In genomic region chr1:242890211-242890741, GRCh38 we compare ENCODE assay signal across 13 cellular contexts.
DNase-seq lines count a peak whose midpoint lies in the region; ATAC-seq and TF ChIP-seq lines count a peak whose summit lies in the region.
"Had no signal": no experiment of that assay in that cellular context is flagged by ENCODE, and none has a peak within 500 bp of the region (broad histone marks: within the 10 kb centered on the region; RNA-seq: fewer than 3 reads in every experiment).

No MANE protein-coding gene starts in this region.

- no peaks in the 10 kb centered on the region for H3K4me1 Mint-ChIP-seq in glutamatergic neuron (ENCODE audit: low read depth, unreplicated experiment)
- no peaks in the 10 kb centered on the region for H3K4me1 Mint-ChIP-seq in activated T-helper 17 cell treated with anti-CD3 and anti-CD28 coated beads, Interleukin-2, amount 50 U/mL, for 72 hours

- H3K27me3 Mint-ChIP-seq in glutamatergic neuron (ENCODE audit: unreplicated experiment), result no peaks in the 10 kb centered on the region
- peaks cover 6% of the 10 kb centered on the region for H3K27me3 Mint-ChIP-seq in activated T-helper 17 cell treated with anti-CD3 and anti-CD28 coated beads, Interleukin-2, amount 50 U/mL, for 72 hours

- DNase-seq in GOT3 (lab: John Stamatoyannopoulos, UW) (peak; percentile 11), NCI-H510A treated with DMSO at 0.1 percent for 48 hours (lab: John Stamatoyannopoulos, UW) (peak; percentile 10), glutamatergic neuron (peak; percentile 34), myocyte (ENCODE audit: low read depth) (peak; percentile 37), NCI-H345 treated with DMSO at 0.1 percent for 48 hours (lab: John Stamatoyannopoulos, UW; ENCODE audit: unreplicated experiment) (no peak)
- no peak for DNase-seq in activated CD4-positive, alpha-beta T cell treated with anti-CD3 and anti-CD28 coated beads, Interleukin-2, amount 50 U/mL, for 48 hours
- no peak for DNase-seq in activated CD4-positive, alpha-beta T cell treated with anti-CD3 and anti-CD28 coated beads, Interleukin-2, amount 50 U/mL, for 1 hour
- DNase-seq: activated gamma-delta T cell treated with Interleukin-2 at 50 U/mL for 16 hours, NCI-H1105 treated with DMSO at 0.1 percent for 48 hours, PC-9, psoas muscle, WERI-Rb-1 had no signal

- no peak for TF ChIP-seq CTCF in glutamatergic neuron (IDR thresholded peaks at IDR 0.05; ENCODE audit: partially characterized antibody, unreplicated experiment)

- H3K27ac Mint-ChIP-seq in glutamatergic neuron (ENCODE audit: unreplicated experiment), result no peak overlapping the region
- H3K27ac Mint-ChIP-seq in activated T-helper 17 cell treated with anti-CD3 and anti-CD28 coated beads, Interleukin-2, amount 50 U/mL, for 72 hours, result no peak overlapping the region

- ATAC-seq in activated T-helper 17 cell treated with anti-CD3 and anti-CD28 coated beads, Interleukin-2, amount 50 U/mL, for 72 hours (replicated peaks), result no peak
- ATAC-seq: psoas muscle had no signal

- H3K36me3 Mint-ChIP-seq in glutamatergic neuron (ENCODE audit: unreplicated experiment), result no peaks in the 10 kb centered on the region
- no peaks in the 10 kb centered on the region for H3K36me3 Mint-ChIP-seq in activated T-helper 17 cell treated with anti-CD3 and anti-CD28 coated beads, Interleukin-2, amount 50 U/mL, for 72 hours (ENCODE audit: low read depth)

- peak overlapping the region; percentile 74 for H3K4me3 Mint-ChIP-seq in glutamatergic neuron (ENCODE audit: unreplicated experiment)
- H3K4me3 Mint-ChIP-seq in activated T-helper 17 cell treated with anti-CD3 and anti-CD28 coated beads, Interleukin-2, amount 50 U/mL, for 72 hours, result no peak overlapping the region

- H3K9me3 Mint-ChIP-seq in glutamatergic neuron (ENCODE audit: unreplicated experiment), result no peaks in the 10 kb centered on the region
- H3K9me3 Mint-ChIP-seq in activated T-helper 17 cell treated with anti-CD3 and anti-CD28 coated beads, Interleukin-2, amount 50 U/mL, for 72 hours, result no peaks in the 10 kb centered on the region

Comparison
In these comparisons a context has a peak if more than half of its experiments do, and no peak if none do; other contexts are left out.
1. DNase-seq: peak in GOT3 (single experiment), NCI-H510A treated with DMSO at 0.1 percent for 48 hours (single experiment), glutamatergic neuron (single experiment) and myocyte (single experiment); none in activated CD4-positive, alpha-beta T cell treated with anti-CD3 and anti-CD28 coated beads, Interleukin-2, amount 50 U/mL, for 48 hours (0 of 2), activated CD4-positive, alpha-beta T cell treated with anti-CD3 and anti-CD28 coated beads, Interleukin-2, amount 50 U/mL, for 1 hour (single experiment) and NCI-H345 treated with DMSO at 0.1 percent for 48 hours (single experiment).